In genomic region chr19:58294743-58295374, GRCh38 we compare ENCODE assay signal across 18 cellular contexts.
"Had no signal": no experiment of that assay in that cellular context is flagged by ENCODE, and none has a peak within 500 bp of the region (broad histone marks: within the 10 kb centered on the region; RNA-seq: fewer than 3 reads in every experiment).

No MANE protein-coding gene starts in this region.

- H3K4me3 ChIP-seq: left ventricle myocardium inferior, lung, sigmoid colon, skin epidermis, suprapubic skin, thyroid gland, upper lobe of left lung, uterus had no signal

- FAIRE-seq: colon, keratinocyte had no signal

- DNase-seq: effector memory CD8-positive, alpha-beta T cell; esophagus squamous epithelium; foreskin fibroblast; immature natural killer cell; left ventricle myocardium inferior; mesenchymal stem cell; naive thymus-derived CD8-positive, alpha-beta T cell; sigmoid colon; stimulated activated naive CD4-positive, alpha-beta T cell; thyroid gland; uterus had no signal

- H3K4me1 ChIP-seq: esophagus squamous epithelium, left ventricle myocardium inferior, sigmoid colon, suprapubic skin, thyroid gland, upper lobe of left lung, uterus had no signal

- H3K36me3 ChIP-seq: uterus had no signal

- H3K27me3 ChIP-seq: esophagus squamous epithelium, neutrophil, sigmoid colon, suprapubic skin, thyroid gland, upper lobe of left lung, uterus had no signal

- ATAC-seq: effector memory CD8-positive, alpha-beta T cell; naive thymus-derived CD8-positive, alpha-beta T cell had no signal

- H3K9me3 ChIP-seq: thyroid gland had no signal

- H3K27ac ChIP-seq: esophagus squamous epithelium, left ventricle myocardium inferior, neutrophil, sigmoid colon, skin epidermis, suprapubic skin, thyroid gland, upper lobe of left lung, uterus had no signal
